Comparison of ENCODE assay signal across 8 cellular contexts in genomic region chr12:22709292-22709691, GRCh38.
DNase-seq lines count a peak whose midpoint lies in the region; ATAC-seq and TF ChIP-seq lines count a peak whose summit lies in the region.

No MANE protein-coding gene starts in this region.

- no peaks in the 10 kb centered on the region for H3K79me2 ChIP-seq in DND-41 (ENCODE audit: insufficient read depth, low read length)

- POLR2A ChIA-PET in naive thymus-derived CD4-positive, alpha-beta T cell (lab: Charles Lee), result no interaction called here

- no peak for DNase-seq in DND-41
- peak; percentile 56 for DNase-seq in NB4 (ENCODE audit: low read depth)
- peak; percentile 26 for DNase-seq in astrocyte of the spinal cord (ENCODE audit: low read depth, low spot score)
- no peak for DNase-seq in naive thymus-derived CD4-positive, alpha-beta T cell
- DNase-seq in stimulated activated CD4-positive, alpha-beta T cell treated with anti-CD3 and anti-CD28 coated beads, Interleukin-2, amount 100 ng/mL, for 48 hours, result no peak
- no peak for DNase-seq in central memory CD4-positive, alpha-beta T cell
- no peak for DNase-seq in activated CD4-positive, alpha-beta T cell treated with anti-CD3 and anti-CD28 coated beads for 4 hours

- H3K27me3 Mint-ChIP-seq in naive thymus-derived CD4-positive, alpha-beta T cell, result peaks cover 0 to 26% (median 5%) of the 10 kb centered on the region in 5 donors

- no peaks in the 10 kb centered on the region for H3K36me3 Mint-ChIP-seq in naive thymus-derived CD4-positive, alpha-beta T cell

- peaks cover 0 to 12% (median 4%) of the 10 kb centered on the region in 7 donors for H3K4me1 Mint-ChIP-seq in naive thymus-derived CD4-positive, alpha-beta T cell

- no peaks in the 10 kb centered on the region for H3K36me3 ChIP-seq in DND-41 (ENCODE audit: insufficient read depth, low read length)
- no peaks in the 10 kb centered on the region for H3K36me3 ChIP-seq in naive thymus-derived CD4-positive, alpha-beta T cell (ENCODE audit: control insufficient read depth in 2 of 3, insufficient read depth in 3 of 3, low read length in 3 of 3)

- CTCF ChIA-PET in naive thymus-derived CD4-positive, alpha-beta T cell (lab: Charles Lee), result interaction anchor here (0.7 kb wide), 1 partner anchor 1959 kb away, joined by 3 read pairs; no protein-coding TSS in a partner anchor

- no peaks in the 10 kb centered on the region for H4K20me1 ChIP-seq in DND-41 (ENCODE audit: insufficient read depth, low read length)

- no peak overlapping the region for H3K4me2 ChIP-seq in DND-41 (ENCODE audit: insufficient read depth, low read length)

- in situ Hi-C loops in astrocyte of the spinal cord (cut with HindIII; ENCODE audit: low sequenced_read_pairs), result no loop called here

- H3K27ac Mint-ChIP-seq in naive thymus-derived CD4-positive, alpha-beta T cell, result peak overlapping the region in 1 of 9 donors; percentile 21

- H3K9ac ChIP-seq in DND-41 (ENCODE audit: low read depth, low read length), result no peak overlapping the region

- intact Hi-C loops in naive thymus-derived CD4-positive, alpha-beta T cell (cut with micrococcal nuclease), result no loop called here

- no peak overlapping the region for H3K27ac ChIP-seq in DND-41 (ENCODE audit: low read length)
- no peak overlapping the region for H3K27ac ChIP-seq in naive thymus-derived CD4-positive, alpha-beta T cell (ENCODE audit: low read depth, low read length)

- H3K9me3 ChIP-seq in DND-41 (ENCODE audit: insufficient read depth, low read length, severe bottlenecking), result no peaks in the 10 kb centered on the region
- H3K9me3 ChIP-seq in naive thymus-derived CD4-positive, alpha-beta T cell (ENCODE audit: control insufficient read depth in 2 of 3, low read length in 3 of 3), result no peaks in the 10 kb centered on the region

- H3K9me3 Mint-ChIP-seq in naive thymus-derived CD4-positive, alpha-beta T cell, result peaks cover 0 to 1% (median 0%) of the 10 kb centered on the region in 11 donors

- no peak overlapping the region for H2AFZ ChIP-seq in DND-41 (ENCODE audit: low read depth, low read length)

- peak overlapping the region in 1 of 10 donors; percentile 52 for H3K4me3 Mint-ChIP-seq in naive thymus-derived CD4-positive, alpha-beta T cell

- ATAC-seq in DND-41 (ENCODE audit: insufficient read depth, low read depth), result peak; percentile 58
- ATAC-seq in GM21576 (IDR thresholded peaks at IDR 0.05; ENCODE audit: unreplicated experiment), result peak; percentile 64
- ATAC-seq in naive thymus-derived CD4-positive, alpha-beta T cell, result peak; percentile 34

- peaks cover 3% of the 10 kb centered on the region for H3K27me3 ChIP-seq in DND-41 (ENCODE audit: insufficient read depth, low read length, poor library complexity)
- H3K27me3 ChIP-seq in naive thymus-derived CD4-positive, alpha-beta T cell (ENCODE audit: control insufficient read depth in 2 of 2, insufficient read depth in 2 of 2, low read length in 2 of 2), result no peaks in the 10 kb centered on the region

- TF ChIP-seq POLR2A in NB4 (IDR thresholded peaks at IDR 0.05; ENCODE audit: extremely low read depth, insufficient read length), result no peak

- H3K4me3 ChIP-seq in DND-41 (ENCODE audit: low read depth in 1 of 2, low read length in 2 of 2) (no peak overlapping the region), NB4 (ENCODE audit: low read depth, low read length) (no peak overlapping the region), astrocyte of the spinal cord (ENCODE audit: low read depth, low read length) (no peak overlapping the region)
- no peak overlapping the region for H3K4me3 ChIP-seq in naive thymus-derived CD4-positive, alpha-beta T cell (ENCODE audit: low read length)

- H3K4me1 ChIP-seq in DND-41 (ENCODE audit: insufficient read depth, low read length), result no peaks in the 10 kb centered on the region
- no peaks in the 10 kb centered on the region for H3K4me1 ChIP-seq in naive thymus-derived CD4-positive, alpha-beta T cell (ENCODE audit: control insufficient read depth in 2 of 2, insufficient read depth in 2 of 2, low read length in 2 of 2)

- TF ChIP-seq CTCF in DND-41 (IDR thresholded peaks at IDR 0.05; ENCODE audit: borderline replicate concordance, extremely low read depth, low read length, poor library complexity, severe bottlenecking), result peak; percentile 71
- TF ChIP-seq CTCF in NB4 (IDR thresholded peaks at IDR 0.05; ENCODE audit: low read depth, low read length), result peak; percentile 15
- TF ChIP-seq CTCF in astrocyte of the spinal cord (IDR thresholded peaks at IDR 0.05; ENCODE audit: low read depth, low read length), result peak; percentile 42

Comparison
In these comparisons a context has a peak if more than half of its experiments do, and no peak if none do; other contexts are left out.
1. DNase-seq: peak in NB4 (single experiment) and astrocyte of the spinal cord (single experiment); none in DND-41 (single experiment), naive thymus-derived CD4-positive, alpha-beta T cell (0 of 9), stimulated activated CD4-positive, alpha-beta T cell treated with anti-CD3 and anti-CD28 coated beads, Interleukin-2, amount 100 ng/mL, for 48 hours (0 of 2), central memory CD4-positive, alpha-beta T cell (single experiment) and activated CD4-positive, alpha-beta T cell treated with anti-CD3 and anti-CD28 coated beads for 4 hours (0 of 2).
2. CTCF ChIP-seq: peak in every context shown above with its lines; median percentile 71 in DND-41; 42 in astrocyte of the spinal cord; 15 in NB4.
3. Peak in every context shown above with its lines, with median percentiles within 50 percentile points of each other: ATAC-seq.